8 cellular contexts compared by ENCODE assay signal in the genomic region with DNA sequence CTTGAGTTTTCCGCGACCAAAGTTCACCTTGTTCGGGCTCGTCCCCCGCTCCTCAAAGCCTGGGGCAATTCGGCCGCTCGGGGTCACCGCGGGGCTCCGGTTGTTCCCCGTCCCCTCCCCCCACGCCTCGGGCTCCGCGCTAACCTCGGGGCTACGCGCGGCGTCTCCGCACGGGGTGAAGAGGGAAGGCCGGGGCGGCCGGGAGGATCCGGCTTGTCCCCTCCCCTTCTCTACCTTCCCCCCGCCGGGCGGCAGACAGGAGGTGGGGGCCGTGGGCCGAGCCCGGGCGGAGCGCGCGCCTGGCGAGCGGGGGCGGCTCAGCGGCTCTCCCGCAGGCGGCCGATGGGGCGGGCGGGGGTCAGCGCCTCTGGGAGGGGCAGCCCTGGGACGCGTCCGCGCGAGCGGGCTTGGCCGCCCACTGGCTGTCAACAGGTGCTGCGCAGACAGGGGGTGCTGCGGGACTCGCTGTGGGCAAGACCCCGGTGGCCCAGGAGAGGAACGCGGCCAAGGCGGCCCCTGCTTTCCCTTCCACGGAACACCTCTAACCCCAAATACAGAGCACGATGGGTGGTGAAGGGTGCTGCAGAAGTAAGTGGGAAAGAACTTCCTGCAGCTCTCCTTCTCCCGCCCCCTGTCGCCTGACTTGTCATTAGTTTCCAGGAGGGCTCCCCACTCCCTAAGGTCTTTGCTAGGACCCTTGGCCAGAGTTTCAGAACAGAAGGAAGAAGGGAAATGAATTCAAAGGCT. TPM values are rescaled to one million over a fixed set of nuclear protein-coding genes. Genes with fewer than 3 reads are reported as not detected.
A peak's percentile ranks its signal among the peaks of the same experiment; 100 is the strongest.
DNase-seq lines count a peak whose midpoint lies in the region; ATAC-seq and TF ChIP-seq lines count a peak whose summit lies in the region.

A gene with protein sequence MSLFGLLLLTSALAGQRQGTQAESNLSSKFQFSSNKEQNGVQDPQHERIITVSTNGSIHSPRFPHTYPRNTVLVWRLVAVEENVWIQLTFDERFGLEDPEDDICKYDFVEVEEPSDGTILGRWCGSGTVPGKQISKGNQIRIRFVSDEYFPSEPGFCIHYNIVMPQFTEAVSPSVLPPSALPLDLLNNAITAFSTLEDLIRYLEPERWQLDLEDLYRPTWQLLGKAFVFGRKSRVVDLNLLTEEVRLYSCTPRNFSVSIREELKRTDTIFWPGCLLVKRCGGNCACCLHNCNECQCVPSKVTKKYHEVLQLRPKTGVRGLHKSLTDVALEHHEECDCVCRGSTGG (minus strand): TSS at position 177 of the 747 bp plus-strand sequence. CDS start 896 bp downstream, outside the sequence.

- no peaks in the 10 kb centered on the region for H3K36me3 ChIP-seq in neural cell (ENCODE audit: insufficient read depth, low read length)

- H2AFZ ChIP-seq in neural cell (ENCODE audit: low read depth, low read length) = no peak within 1 kb of the TSS

- peak within 1 kb of the TSS; percentile 1 for H3K27ac ChIP-seq in neural cell (ENCODE audit: low read length)

- TF ChIP-seq RAD21 in neural cell (conservative IDR thresholded peaks at IDR 0.05) = peak; percentile 27

- DNase-seq in activated naive CD4-positive, alpha-beta T cell treated with anti-CD3 and anti-CD28 coated beads, Interleukin-2, amount 10 ng/mL, durations not matched to agents 7 days and 5 days = peak; percentile 20
- DNase-seq in activated naive CD4-positive, alpha-beta T cell treated with Interleukin-2 at 50 U/mL for 16 hours = no peak
- DNase-seq in NCI-H1105 (lab: John Stamatoyannopoulos, UW) = peak; percentile 8
- no peak for DNase-seq in glomerular endothelial cell (ENCODE audit: extremely low read depth, low read depth, low spot score)

- ATAC-seq in HG02623 (IDR thresholded peaks at IDR 0.05; ENCODE audit: unreplicated experiment) = no peak
- ATAC-seq in GM21786 (IDR thresholded peaks at IDR 0.05; ENCODE audit: unreplicated experiment) = no peak

- peaks cover 6% of the 10 kb centered on the region for H3K4me1 Mint-ChIP-seq in activated naive CD4-positive, alpha-beta T cell treated with anti-CD3 and anti-CD28 coated beads, Interleukin-2, amount 10 ng/mL, durations not matched to agents 7 days and 5 days
- H3K4me1 Mint-ChIP-seq in activated naive CD8-positive, alpha-beta T cell (ENCODE audit: low read depth) = peaks cover 11% of the 10 kb centered on the region

- peak within 1 kb of the TSS; percentile 75 for H3K4me3 ChIP-seq in neural cell (ENCODE audit: low read length)

- TF ChIP-seq CTCF in neural cell (IDR thresholded peaks at IDR 0.05; ENCODE audit: poor library complexity, severe bottlenecking) = peak; percentile 50

- peak within 1 kb of the TSS; percentile 63 for H3K9ac ChIP-seq in neural cell (ENCODE audit: low read length)

- no peaks in the 10 kb centered on the region for H3K9me2 ChIP-seq in neural cell (ENCODE audit: insufficient read depth, low read length)

- H4K20me1 ChIP-seq in neural cell (ENCODE audit: insufficient read depth) = no peaks in the 10 kb centered on the region

- H3K27me3 Mint-ChIP-seq in activated naive CD4-positive, alpha-beta T cell treated with anti-CD3 and anti-CD28 coated beads, Interleukin-2, amount 10 ng/mL, durations not matched to agents 7 days and 5 days = peaks cover 47% of the 10 kb centered on the region
- H3K27me3 Mint-ChIP-seq in activated naive CD8-positive, alpha-beta T cell = peaks cover 49% of the 10 kb centered on the region

- peaks cover 3% of the 10 kb centered on the region for H3F3A ChIP-seq in neural cell (ENCODE audit: insufficient read depth, low read length, poor library complexity, severe bottlenecking)

- H3K4me2 ChIP-seq in neural cell (ENCODE audit: low read length) = peak within 1 kb of the TSS; percentile 59

- H3K4me3 Mint-ChIP-seq in activated naive CD4-positive, alpha-beta T cell treated with anti-CD3 and anti-CD28 coated beads, Interleukin-2, amount 10 ng/mL, durations not matched to agents 7 days and 5 days = no peak within 1 kb of the TSS
- H3K4me3 Mint-ChIP-seq in activated naive CD8-positive, alpha-beta T cell = peak within 1 kb of the TSS; percentile 59

- no peaks in the 10 kb centered on the region for H3K9me3 Mint-ChIP-seq in activated naive CD4-positive, alpha-beta T cell treated with anti-CD3 and anti-CD28 coated beads, Interleukin-2, amount 10 ng/mL, durations not matched to agents 7 days and 5 days
- peaks cover 10% of the 10 kb centered on the region for H3K9me3 Mint-ChIP-seq in activated naive CD8-positive, alpha-beta T cell (ENCODE audit: low read depth)

- H3K79me2 ChIP-seq in neural cell (replicated peaks; ENCODE audit: insufficient read depth, low read length) = peaks cover 19% of the 10 kb centered on the region

- peaks cover 6% of the 10 kb centered on the region for H3K36me3 Mint-ChIP-seq in activated naive CD4-positive, alpha-beta T cell treated with anti-CD3 and anti-CD28 coated beads, Interleukin-2, amount 10 ng/mL, durations not matched to agents 7 days and 5 days
- H3K36me3 Mint-ChIP-seq in activated naive CD8-positive, alpha-beta T cell = no peaks in the 10 kb centered on the region

- peak; percentile 19 for TF ChIP-seq EP300 in neural cell (conservative IDR thresholded peaks at IDR 0.05; ENCODE audit: poor library complexity, severe bottlenecking)

- H3K27ac Mint-ChIP-seq in activated naive CD4-positive, alpha-beta T cell treated with anti-CD3 and anti-CD28 coated beads, Interleukin-2, amount 10 ng/mL, durations not matched to agents 7 days and 5 days = no peak within 1 kb of the TSS
- no peak within 1 kb of the TSS for H3K27ac Mint-ChIP-seq in activated naive CD8-positive, alpha-beta T cell

- H3K9me3 ChIP-seq in neural cell (ENCODE audit: low read length) = no peaks in the 10 kb centered on the region

- H3K27me3 ChIP-seq in neural cell (ENCODE audit: insufficient read depth, low read depth, low read length) = no peaks in the 10 kb centered on the region

- CTCF ChIA-PET in activated naive CD4-positive, alpha-beta T cell treated with anti-CD3 and anti-CD28 coated beads, Interleukin-2, amount 10 ng/mL, durations not matched to agents 7 days and 5 days (lab: Charles Lee) = no interaction called here

TF ChIP-seq in neural cell, 6 proteins besides CTCF, POLR2A, EP300 and RAD21:
- TF ChIP-seq EZH2 (IDR thresholded peaks at IDR 0.05; ENCODE audit: borderline replicate concordance, insufficient read depth, low read length, poor library complexity, severe bottlenecking) (no peak), TAF1 (IDR thresholded peaks at IDR 0.05; ENCODE audit: low read depth) (peak; percentile 38), SMC3 (conservative IDR thresholded peaks at IDR 0.05; ENCODE audit: poor library complexity) (peak; percentile 27)

RNA-seq across cellular contexts. Expression of the gene that starts here (rescaled TPM):
- total RNA-seq in glomerular endothelial cell = 10.9 and 13.7 TPM in 2 replicates
- 3.8 and 6.7 TPM in 2 replicates for polyA plus RNA-seq in neural cell
- 14.6 and 19.1 TPM in 2 replicates for polyA minus RNA-seq in neural cell

Comparison
In these comparisons a context has a peak if more than half of its experiments do, and no peak if none do; other contexts are left out.
1. DNase-seq: peak in activated naive CD4-positive, alpha-beta T cell treated with anti-CD3 and anti-CD28 coated beads, Interleukin-2, amount 10 ng/mL, durations not matched to agents 7 days and 5 days (single experiment) and NCI-H1105 (single experiment); none in activated naive CD4-positive, alpha-beta T cell treated with Interleukin-2 at 50 U/mL for 16 hours (single experiment) and glomerular endothelial cell (single experiment).